Comparison of ENCODE assay signal across 18 cellular contexts in the genomic region with DNA sequence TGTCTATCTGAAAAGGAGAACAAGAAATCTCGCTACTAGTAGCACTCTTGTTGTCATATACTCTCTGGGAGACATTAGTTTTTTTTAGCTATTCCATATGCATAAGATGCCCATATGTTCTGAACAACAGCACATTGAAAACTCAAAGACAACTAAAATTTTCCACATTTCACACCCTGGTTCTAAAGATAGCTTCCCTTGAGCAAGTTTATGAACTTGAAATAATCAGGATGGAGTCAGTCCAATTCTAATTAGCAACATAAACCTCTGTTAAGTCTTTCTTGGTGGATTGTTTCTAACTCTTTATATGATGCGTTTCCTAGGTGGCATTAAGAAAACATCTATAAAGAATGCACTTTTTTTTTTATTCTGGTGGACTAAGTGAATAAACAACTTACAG.
"Had no signal": no experiment of that assay in that cellular context is flagged by ENCODE, and none has a peak within 500 bp of the region (broad histone marks: within the 10 kb centered on the region; RNA-seq: fewer than 3 reads in every experiment).

No MANE protein-coding gene starts in this region.

- DNase-seq: dermis blood vessel endothelial cell; dorsolateral prefrontal cortex; effector CD4-positive, alpha-beta T cell; effector memory CD4-positive, alpha-beta T cell; foreskin keratinocyte; heart left ventricle; hypothalamus; immature natural killer cell; left cardiac atrium; left lung; left ventricle myocardium superior; lower lobe of right lung; mesenchymal stem cell had no signal

- H3K36me3 Mint-ChIP-seq: immature natural killer cell, mesothelial cell of epicardium had no signal

- H3K27ac Mint-ChIP-seq: immature natural killer cell, mesothelial cell of epicardium had no signal

- ATAC-seq: foreskin keratinocyte, gastroesophageal sphincter, heart left ventricle, left cardiac atrium, left lung, left ventricle myocardium superior, lower lobe of right lung had no signal

- H3K4me3 Mint-ChIP-seq: immature natural killer cell, mesothelial cell of epicardium had no signal

- H3K4me3 ChIP-seq: coronary artery, dorsolateral prefrontal cortex, esophagus muscularis mucosa, gastroesophageal sphincter, heart left ventricle, hepatocyte, left lung, lower lobe of right lung had no signal

- H3K4me1 Mint-ChIP-seq: immature natural killer cell, mesothelial cell of epicardium had no signal
